Comparison of ENCODE assay signal across 8 cellular contexts in genomic region chr4:9495450-9495849, GRCh38. TPM values are rescaled to one million over a fixed set of nuclear protein-coding genes. Genes with fewer than 3 reads are reported as not detected.
DNase-seq lines count a peak whose midpoint lies in the region; ATAC-seq, FAIRE-seq and TF ChIP-seq lines count a peak whose summit lies in the region.
"Not testable (repeated sequence)": the region's sequence is repeated elsewhere in the genome, so short reads cannot be mapped to it uniquely, and the experiment has no call there.

No MANE protein-coding gene starts in this region.

- whole genome bisulfite sequencing in GM12878 (ENCODE audit: insufficient coverage, insufficient replicate concordance, low lambda C conversion rate, missing lambda C conversion rate), result under 1% methylated on average over 10 of the region's 11 CpGs
- 5% methylated on average over 10 of the region's 11 CpGs for WGBS in right cardiac atrium

- not testable (repeated sequence) for H3K4me2 ChIP-seq in GM12878 (ENCODE audit: control insufficient read depth, insufficient read depth)

- not testable (repeated sequence) for BruUV-seq in GM12878 (replicated peaks; lab: Mats Ljungman, UMichigan)

- not testable (repeated sequence) for H3K36me3 ChIP-seq in GM12878 (ENCODE audit: control insufficient read depth in 2 of 2, insufficient read depth in 2 of 2, low read length in 1 of 2)

- not testable (repeated sequence) for FAIRE-seq in GM12878 (lab: Jason Lieb, UNC)

- ATAC-seq in GM12878, right cardiac atrium: not testable (repeated sequence)

- peak; percentile 48 for TF ChIP-seq RAD21 in GM12878 (IDR thresholded peaks at IDR 0.05; ENCODE audit: insufficient read depth, low read depth, low read length)

- RAD21 ChIA-PET in GM12878 (lab: Charles Lee; ENCODE audit: unreplicated experiment), result interaction anchor here (1.1 to 1.3 kb wide), 2 partner anchors 37 to 519 kb away, joined by 3 to 4 read pairs; no protein-coding TSS in a partner anchor

- not testable (repeated sequence) for TF ChIP-seq EP300 in GM12878 (IDR thresholded peaks at IDR 0.05; ENCODE audit: borderline replicate concordance in 1 of 2, control insufficient read depth in 1 of 2, low read depth in 2 of 2, low read length in 2 of 2)

- not testable (repeated sequence) for H3K27me3 ChIP-seq in GM12878 (replicated peaks in 1 of 2; ENCODE audit: control insufficient read depth in 2 of 2, insufficient read depth in 2 of 2, low read length in 1 of 2); right cardiac atrium (ENCODE audit: control insufficient read depth, insufficient read depth)

- not testable (repeated sequence) for TF ChIP-seq POLR2A in GM12878 (IDR thresholded peaks at IDR 0.05; ENCODE audit: low read depth, low read length)

- not testable (repeated sequence) for H3K4me1 ChIP-seq in GM12878 (ENCODE audit: control insufficient read depth, insufficient read depth, low read length); right cardiac atrium (ENCODE audit: control insufficient read depth, insufficient read depth, low read length)

- not testable (repeated sequence) for H3K4me3 ChIP-seq in GM12878; right cardiac atrium (ENCODE audit: low read length)

- not testable (repeated sequence) for H3K9me3 ChIP-seq in GM12878 (replicated peaks; ENCODE audit: control insufficient read depth, insufficient read depth, low read length); right cardiac atrium (ENCODE audit: control insufficient read depth, low read length)

- peak; percentile 19 to 36 (median 30); a peak in 3 of 6 replicates for TF ChIP-seq CTCF in GM12878 (IDR thresholded peaks at IDR 0.05 in 2 of 3, conservative IDR thresholded peaks at IDR 0.05 in 1 of 3; ENCODE audit: control insufficient read depth in 2 of 3, extremely low read depth in 1 of 3, insufficient read depth in 1 of 3, low read depth in 3 of 3, low read length in 3 of 3)

- H4K20me1 ChIP-seq in GM12878 (ENCODE audit: control insufficient read depth, insufficient read depth), result not testable (repeated sequence)

- POLR2A ChIA-PET in GM12878 (lab: Charles Lee), result not testable (repeated sequence)

- intact Hi-C loops in GM12878 (cut with micrococcal nuclease; ENCODE audit: unreplicated experiment); right cardiac atrium (cut with DNase I): not testable (repeated sequence)

- not testable (repeated sequence) for H2AFZ ChIP-seq in GM12878 (ENCODE audit: control insufficient read depth, low read depth, low read length)

- CTCF ChIA-PET in GM12878 (lab: Yijun Ruan, JAX), result not testable (repeated sequence)

- DNase-seq in CMK (ENCODE audit: low read depth) (peak; percentile 7), HUDEP-2 (lab: John Stamatoyannopoulos, UW; ENCODE audit: unreplicated experiment in 76 of 76) (peak in 47 of 76 experiments; percentile 2 to 60 (median 24)), NCI-H774 (lab: John Stamatoyannopoulos, UW) (peak; percentile 14), right cardiac atrium (peak; percentile 36 to 74 (median 68)), occipital lobe (lab: John Stamatoyannopoulos, UW) (peak; percentile 16)
- DNase-seq in activated CD4-positive, alpha-beta T cell treated with anti-CD3 and anti-CD28 coated beads for 48 hours, result peak; percentile 89
- not testable (repeated sequence) for DNase-seq in GM12878 (ENCODE audit: low read depth, low spot score)
- DNase-seq in stimulated activated CD8-positive, alpha-beta memory T cell treated with anti-CD3 and anti-CD28 coated beads, Interleukin-7, amount 100 ng/mL, for 24 hours (ENCODE audit: low read depth), result peak; percentile 58

- SMC1A ChIA-PET in GM12878 (lab: Charles Lee; ENCODE audit: uncharacterized antibody, unreplicated experiment), result not testable (repeated sequence)

- not testable (repeated sequence) for H3K79me2 ChIP-seq in GM12878 (ENCODE audit: control insufficient read depth, insufficient read depth, low read length)

- not testable (repeated sequence) for H3K27ac ChIP-seq in GM12878 (ENCODE audit: control insufficient read depth, insufficient read depth); right cardiac atrium (ENCODE audit: low read length)

- in situ Hi-C loops in GM12878 (cut with MboI), result not testable (repeated sequence)

- not testable (repeated sequence) for H3K9ac ChIP-seq in GM12878 (ENCODE audit: control insufficient read depth, insufficient read depth, low read length)

RNA-seq across cellular contexts. Expression of gene DEFB131A, which starts 51.2 kb away (rescaled TPM):
- not detected in 2 replicates for total RNA-seq in GM12878 (2013; cell fraction: nucleolus; rRNA removed)
- not detected in 2 replicates for total RNA-seq in GM12878 (2014; rRNA removed)
- not detected in 2 replicates for total RNA-seq in GM12878 (2014; rRNA removed; fragmentation: Illumina TruSeq; extraction: Trizol)
- total RNA-seq in GM12878 (2021), result not detected in 2 replicates
- not detected for polyA plus RNA-seq in GM12878 (2011; ENCODE audit: low read depth)
- not detected in 2 replicates for polyA plus RNA-seq in GM12878 (2011; rRNA removed)
- not detected in 2 replicates for polyA plus RNA-seq in GM12878 (2011; cell fraction: cytosol; rRNA removed)
- polyA plus RNA-seq in GM12878 (2011; cell fraction: nucleus; rRNA removed), result not detected in 2 replicates
- polyA plus RNA-seq in GM12878 (2012), result not detected in 2 replicates
- polyA plus RNA-seq in GM12878 (2014; fragmentation: Illumina TruSeq; extraction: Trizol), result not detected in 2 replicates
- not detected for polyA plus RNA-seq in GM12878 (2014; fragmentation: Nextera tagmentation; extraction: Ambion mirVana)
- not detected in 2 replicates for polyA plus RNA-seq in GM12878 (2014; rRNA removed)
- polyA plus RNA-seq in GM12878 (2016; fragmentation: Nextera tagmentation; extraction: Ambion mirVana), result not detected
- polyA minus RNA-seq in GM12878 (2011; rRNA and poly(A)+ RNA removed), result not detected in 2 replicates
- not detected in 2 replicates for polyA minus RNA-seq in GM12878 (2011; cell fraction: cytosol; rRNA and poly(A)+ RNA removed)
- polyA minus RNA-seq in GM12878 (2011; cell fraction: nucleus; rRNA and poly(A)+ RNA removed), result not detected in 2 replicates
- total RNA-seq in right cardiac atrium, result not detected
- polyA plus RNA-seq in right cardiac atrium, result not detected
- not detected for total RNA-seq in occipital lobe
